Comparison of ENCODE assay signal across 1 cellular context in the genomic region with DNA sequence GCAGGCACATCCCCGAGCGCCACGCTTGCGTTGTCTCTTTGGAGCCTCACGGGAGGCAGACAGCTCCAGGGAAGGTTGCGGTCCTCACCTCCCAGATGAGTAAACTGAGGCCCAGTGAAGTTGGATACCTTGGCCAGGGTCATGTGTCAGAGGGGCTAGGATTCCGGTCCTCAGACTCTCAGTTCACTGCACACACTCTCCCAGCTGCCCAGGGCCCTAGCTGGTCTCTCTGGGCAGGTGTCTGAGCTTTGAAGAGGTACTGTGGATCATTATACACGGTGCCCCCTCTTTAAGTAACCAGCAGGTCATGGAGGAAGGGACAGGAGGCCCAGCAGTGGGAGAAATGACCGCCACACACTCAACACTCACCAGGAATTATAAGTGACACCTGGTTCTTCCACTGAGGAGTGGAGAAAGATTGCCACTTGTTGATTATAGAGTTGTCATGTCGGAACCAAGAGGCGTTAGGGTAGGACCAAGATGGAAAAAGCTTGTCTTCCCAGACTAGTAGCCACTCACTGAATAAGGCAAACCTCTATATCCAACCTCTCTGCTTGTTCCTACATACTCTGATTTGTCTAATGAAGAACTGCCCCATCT.
TF ChIP-seq lines count a peak whose summit lies in the region.

No MANE protein-coding gene starts in this region.

TF ChIP-seq in WTC11, 78 proteins besides CTCF, POLR2A, EP300 and RAD21 (continued from another document):
- TF ChIP-seq, protein P1, sequence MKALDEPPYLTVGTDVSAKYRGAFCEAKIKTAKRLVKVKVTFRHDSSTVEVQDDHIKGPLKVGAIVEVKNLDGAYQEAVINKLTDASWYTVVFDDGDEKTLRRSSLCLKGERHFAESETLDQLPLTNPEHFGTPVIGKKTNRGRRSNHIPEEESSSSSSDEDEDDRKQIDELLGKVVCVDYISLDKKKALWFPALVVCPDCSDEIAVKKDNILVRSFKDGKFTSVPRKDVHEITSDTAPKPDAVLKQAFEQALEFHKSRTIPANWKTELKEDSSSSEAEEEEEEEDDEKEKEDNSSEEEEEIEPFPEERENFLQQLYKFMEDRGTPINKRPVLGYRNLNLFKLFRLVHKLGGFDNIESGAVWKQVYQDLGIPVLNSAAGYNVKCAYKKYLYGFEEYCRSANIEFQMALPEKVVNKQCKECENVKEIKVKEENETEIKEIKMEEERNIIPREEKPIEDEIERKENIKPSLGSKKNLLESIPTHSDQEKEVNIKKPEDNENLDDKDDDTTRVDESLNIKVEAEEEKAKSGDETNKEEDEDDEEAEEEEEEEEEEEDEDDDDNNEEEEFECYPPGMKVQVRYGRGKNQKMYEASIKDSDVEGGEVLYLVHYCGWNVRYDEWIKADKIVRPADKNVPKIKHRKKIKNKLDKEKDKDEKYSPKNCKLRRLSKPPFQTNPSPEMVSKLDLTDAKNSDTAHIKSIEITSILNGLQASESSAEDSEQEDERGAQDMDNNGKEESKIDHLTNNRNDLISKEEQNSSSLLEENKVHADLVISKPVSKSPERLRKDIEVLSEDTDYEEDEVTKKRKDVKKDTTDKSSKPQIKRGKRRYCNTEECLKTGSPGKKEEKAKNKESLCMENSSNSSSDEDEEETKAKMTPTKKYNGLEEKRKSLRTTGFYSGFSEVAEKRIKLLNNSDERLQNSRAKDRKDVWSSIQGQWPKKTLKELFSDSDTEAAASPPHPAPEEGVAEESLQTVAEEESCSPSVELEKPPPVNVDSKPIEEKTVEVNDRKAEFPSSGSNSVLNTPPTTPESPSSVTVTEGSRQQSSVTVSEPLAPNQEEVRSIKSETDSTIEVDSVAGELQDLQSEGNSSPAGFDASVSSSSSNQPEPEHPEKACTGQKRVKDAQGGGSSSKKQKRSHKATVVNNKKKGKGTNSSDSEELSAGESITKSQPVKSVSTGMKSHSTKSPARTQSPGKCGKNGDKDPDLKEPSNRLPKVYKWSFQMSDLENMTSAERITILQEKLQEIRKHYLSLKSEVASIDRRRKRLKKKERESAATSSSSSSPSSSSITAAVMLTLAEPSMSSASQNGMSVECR (CRISPR knock-in tag; IDR thresholded peaks at IDR 0.05; ENCODE audit: borderline replicate concordance), result no peak
- TF ChIP-seq, protein P2, sequence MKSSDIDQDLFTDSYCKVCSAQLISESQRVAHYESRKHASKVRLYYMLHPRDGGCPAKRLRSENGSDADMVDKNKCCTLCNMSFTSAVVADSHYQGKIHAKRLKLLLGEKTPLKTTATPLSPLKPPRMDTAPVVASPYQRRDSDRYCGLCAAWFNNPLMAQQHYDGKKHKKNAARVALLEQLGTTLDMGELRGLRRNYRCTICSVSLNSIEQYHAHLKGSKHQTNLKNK (CRISPR knock-in tag; IDR thresholded peaks at IDR 0.05), result no peak
- no peak for TF ChIP-seq EMX1 (CRISPR knock-in tag; IDR thresholded peaks at IDR 0.05)
- TF ChIP-seq, protein P3, sequence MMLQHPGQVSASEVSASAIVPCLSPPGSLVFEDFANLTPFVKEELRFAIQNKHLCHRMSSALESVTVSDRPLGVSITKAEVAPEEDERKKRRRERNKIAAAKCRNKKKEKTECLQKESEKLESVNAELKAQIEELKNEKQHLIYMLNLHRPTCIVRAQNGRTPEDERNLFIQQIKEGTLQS (CRISPR knock-in tag; conservative IDR thresholded peaks at IDR 0.05), result no peak
- TF ChIP-seq, protein P4, sequence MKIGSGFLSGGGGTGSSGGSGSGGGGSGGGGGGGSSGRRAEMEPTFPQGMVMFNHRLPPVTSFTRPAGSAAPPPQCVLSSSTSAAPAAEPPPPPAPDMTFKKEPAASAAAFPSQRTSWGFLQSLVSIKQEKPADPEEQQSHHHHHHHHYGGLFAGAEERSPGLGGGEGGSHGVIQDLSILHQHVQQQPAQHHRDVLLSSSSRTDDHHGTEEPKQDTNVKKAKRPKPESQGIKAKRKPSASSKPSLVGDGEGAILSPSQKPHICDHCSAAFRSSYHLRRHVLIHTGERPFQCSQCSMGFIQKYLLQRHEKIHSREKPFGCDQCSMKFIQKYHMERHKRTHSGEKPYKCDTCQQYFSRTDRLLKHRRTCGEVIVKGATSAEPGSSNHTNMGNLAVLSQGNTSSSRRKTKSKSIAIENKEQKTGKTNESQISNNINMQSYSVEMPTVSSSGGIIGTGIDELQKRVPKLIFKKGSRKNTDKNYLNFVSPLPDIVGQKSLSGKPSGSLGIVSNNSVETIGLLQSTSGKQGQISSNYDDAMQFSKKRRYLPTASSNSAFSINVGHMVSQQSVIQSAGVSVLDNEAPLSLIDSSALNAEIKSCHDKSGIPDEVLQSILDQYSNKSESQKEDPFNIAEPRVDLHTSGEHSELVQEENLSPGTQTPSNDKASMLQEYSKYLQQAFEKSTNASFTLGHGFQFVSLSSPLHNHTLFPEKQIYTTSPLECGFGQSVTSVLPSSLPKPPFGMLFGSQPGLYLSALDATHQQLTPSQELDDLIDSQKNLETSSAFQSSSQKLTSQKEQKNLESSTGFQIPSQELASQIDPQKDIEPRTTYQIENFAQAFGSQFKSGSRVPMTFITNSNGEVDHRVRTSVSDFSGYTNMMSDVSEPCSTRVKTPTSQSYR (CRISPR knock-in tag; IDR thresholded peaks at IDR 0.05), result no peak
- TF ChIP-seq ZNF396 (CRISPR knock-in tag; IDR thresholded peaks at IDR 0.05; ENCODE audit: borderline replicate concordance), result no peak
